8 cellular contexts compared by ENCODE assay signal in the genomic region with DNA sequence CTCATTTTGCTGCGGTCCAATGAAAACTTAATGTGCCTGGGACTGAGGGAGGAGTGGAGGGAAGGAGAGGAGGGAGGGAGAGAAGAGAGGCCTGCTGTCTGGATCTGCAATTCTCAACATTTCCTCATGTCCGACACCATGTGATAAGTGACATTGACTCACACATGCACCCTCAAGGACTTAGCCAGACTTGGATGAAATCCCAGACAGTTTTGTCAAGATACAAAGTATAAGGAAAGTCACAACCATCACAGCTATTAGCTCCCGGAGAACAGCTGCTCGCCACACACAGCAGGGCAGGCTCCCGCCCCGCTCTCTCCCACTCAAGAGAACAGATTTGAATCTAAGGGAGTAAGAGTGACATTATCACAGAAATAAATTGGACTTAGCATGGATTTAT. TPM values are rescaled to one million over a fixed set of nuclear protein-coding genes. Genes with fewer than 3 reads are reported as not detected.
DNase-seq lines count a peak whose midpoint lies in the region; ATAC-seq and TF ChIP-seq lines count a peak whose summit lies in the region.

No MANE protein-coding gene starts in this region.

- peak; percentile 60 for DNase-seq in NCI-H1092 (lab: John Stamatoyannopoulos, UW)
- DNase-seq in mammary epithelial cell, result peak; percentile 26
- DNase-seq in lower lobe of right lung, result no peak
- DNase-seq in transverse colon, result no peak
- DNase-seq in OCI-LY7 (ENCODE audit: low spot score), result no peak
- DNase-seq in NCI-H345 (lab: John Stamatoyannopoulos, UW), result no peak

- CTCF ChIA-PET in mammary epithelial cell (lab: Charles Lee; ENCODE audit: low non-redundant PET) (interaction anchor here (0.6 kb wide), 1 partner anchor 260 kb away, joined by 5 read pairs; no protein-coding TSS in a partner anchor), OCI-LY7 (lab: Charles Lee; ENCODE audit: unreplicated experiment) (no interaction called here)

- peak; percentile 82 to 84 for ATAC-seq in lower lobe of right lung
- ATAC-seq in GM18909 (IDR thresholded peaks at IDR 0.05; ENCODE audit: poor library complexity, unreplicated experiment), result no peak
- ATAC-seq in HG03135 (IDR thresholded peaks at IDR 0.05; ENCODE audit: unreplicated experiment), result no peak

- 55% methylated on average over 6 of the region's 6 CpGs for WGBS in mammary epithelial cell (ENCODE audit: low coverage, missing lambda C conversion rate)
- 20 to 62% methylated on average over 2 to 6 of the region's 6 CpGs for WGBS in transverse colon (ENCODE audit: low coverage in 1 of 2), 2 donors

- H3K4me1 ChIP-seq in mammary epithelial cell (ENCODE audit: insufficient read depth, low read length) (peaks cover 12% of the 10 kb centered on the region), lower lobe of right lung (peaks cover 28% of the 10 kb centered on the region), transverse colon (peaks cover 0 to 21% (median 14%) of the 10 kb centered on the region in 4 donors), OCI-LY7 (ENCODE audit: insufficient read depth, low read length, poor library complexity, severe bottlenecking) (peaks cover 7% of the 10 kb centered on the region)

- BruUV-seq in mammary epithelial cell (replicated peaks; lab: Mats Ljungman, UMichigan) (no TSS peak), OCI-LY7 (replicated peaks; lab: Mats Ljungman, UMichigan) (no TSS peak)

- H3K4me3 ChIP-seq in mammary epithelial cell (replicated peaks in 1 of 3; ENCODE audit: insufficient read depth in 1 of 3, low read depth in 2 of 3, low read length in 3 of 3) (no peak overlapping the region), lower lobe of right lung (no peak overlapping the region), transverse colon (no peak overlapping the region), OCI-LY7 (ENCODE audit: low read depth, low read length, poor library complexity, severe bottlenecking) (no peak overlapping the region)

- H3K9me2 ChIP-seq in OCI-LY7 (ENCODE audit: insufficient read depth, low read length), result no peaks in the 10 kb centered on the region

- dilution Hi-C loops in mammary epithelial cell (cut with HindIII; ENCODE audit: low sequenced_read_pairs), result no loop called here

- no peak for TF ChIP-seq POLR2A in transverse colon (IDR thresholded peaks at IDR 0.05)

- no peaks in the 10 kb centered on the region for H3K79me2 ChIP-seq in mammary epithelial cell (ENCODE audit: insufficient read depth, low read length)
- H3K79me2 ChIP-seq in OCI-LY7 (ENCODE audit: insufficient read depth, low read depth, low read length), result no peaks in the 10 kb centered on the region

- in situ Hi-C loops in mammary epithelial cell (cut with MboI; ENCODE audit: low sequenced_read_pairs in 2 of 2), result no loop called here
- in situ Hi-C loops in transverse colon (cut with MboI; ENCODE audit: low pct_ligation_motif_present in 1 of 4, low pct_unique_long_range_greater_than_20kb in 1 of 4, low sequenced_read_pairs in 3 of 4), result no loop called here

- H4K20me1 ChIP-seq in mammary epithelial cell (ENCODE audit: insufficient read depth, low read length), result no peaks in the 10 kb centered on the region
- H4K20me1 ChIP-seq in OCI-LY7 (ENCODE audit: insufficient read depth, low read length), result no peaks in the 10 kb centered on the region

- no peaks in the 10 kb centered on the region for H3K27me3 ChIP-seq in mammary epithelial cell (ENCODE audit: insufficient read depth, low read length)
- H3K27me3 ChIP-seq in lower lobe of right lung (ENCODE audit: low read depth), result no peaks in the 10 kb centered on the region
- H3K27me3 ChIP-seq in transverse colon, result no peaks in the 10 kb centered on the region

- TF ChIP-seq CTCF in mammary epithelial cell (conservative IDR thresholded peaks at IDR 0.05 in 1 of 2, IDR thresholded peaks at IDR 0.05 in 1 of 2; ENCODE audit: extremely low read depth in 1 of 2, insufficient read depth in 1 of 2, low read depth in 1 of 2, low read length in 2 of 2), result no peak
- no peak for TF ChIP-seq CTCF in lower lobe of right lung (IDR thresholded peaks at IDR 0.05)
- no peak for TF ChIP-seq CTCF in transverse colon (IDR thresholded peaks at IDR 0.05)
- TF ChIP-seq CTCF in OCI-LY7 (conservative IDR thresholded peaks at IDR 0.05; ENCODE audit: low read length), result no peak

- no peak overlapping the region for H3K4me2 ChIP-seq in mammary epithelial cell (ENCODE audit: insufficient read depth, low read depth, low read length)
- H3K4me2 ChIP-seq in OCI-LY7 (ENCODE audit: low read length), result no peak overlapping the region

- no peak overlapping the region for H2AFZ ChIP-seq in mammary epithelial cell (ENCODE audit: low read depth, low read length)
- no peak overlapping the region for H2AFZ ChIP-seq in OCI-LY7 (ENCODE audit: low read length)

- intact Hi-C loops in mammary epithelial cell (cut with micrococcal nuclease) (no loop called here), lower lobe of right lung (cut with DNase I) (no loop called here), transverse colon (cut with DNase I; ENCODE audit: low total_unique reads) (loop anchor here (5.0 kb wide), 1 partner anchor 1544 kb away; no protein-coding TSS in a partner anchor), OCI-LY7 (cut with micrococcal nuclease; ENCODE audit: unreplicated experiment) (no loop called here)

- H3K27ac ChIP-seq in mammary epithelial cell (ENCODE audit: insufficient read depth, low read depth, low read length), result no peak overlapping the region
- H3K27ac ChIP-seq in lower lobe of right lung, result peak overlapping the region; percentile 20
- peak overlapping the region; percentile 40 to 73 (median 58) for H3K27ac ChIP-seq in transverse colon
- H3K27ac ChIP-seq in OCI-LY7 (ENCODE audit: low read depth, low read length, poor library complexity, severe bottlenecking), result no peak overlapping the region

- POLR2A ChIA-PET in OCI-LY7 (lab: Charles Lee), result no interaction called here

- H3K36me3 ChIP-seq in mammary epithelial cell (ENCODE audit: insufficient read depth, low read length), result no peaks in the 10 kb centered on the region
- peaks cover 18% of the 10 kb centered on the region for H3K36me3 ChIP-seq in lower lobe of right lung
- no peaks in the 10 kb centered on the region for H3K36me3 ChIP-seq in transverse colon
- no peaks in the 10 kb centered on the region for H3K36me3 ChIP-seq in OCI-LY7 (ENCODE audit: insufficient read depth, low read length)

- H3K9me3 ChIP-seq in mammary epithelial cell (replicated peaks; ENCODE audit: insufficient read depth, low read length) (no peaks in the 10 kb centered on the region), lower lobe of right lung (no peaks in the 10 kb centered on the region), transverse colon (no peaks in the 10 kb centered on the region), OCI-LY7 (ENCODE audit: low read length) (no peaks in the 10 kb centered on the region)

- no peak overlapping the region for H3K9ac ChIP-seq in mammary epithelial cell (ENCODE audit: insufficient read depth, low read length)

- TF ChIP-seq EP300 in transverse colon (IDR thresholded peaks at IDR 0.05; ENCODE audit: low read depth), result no peak

RNA-seq across cellular contexts. Expression of gene DNAL4, which starts 5.5 kb away (rescaled TPM):
- total RNA-seq in mammary epithelial cell (10 to 100 TPM; 12.6 to 13.5 TPM), lower lobe of right lung (21.3 TPM), transverse colon (10 to 100 TPM; 13.8 to 39.0 (median 19.3) TPM), OCI-LY7 (2022) (6.4 and 6.6 TPM in 2 replicates)
- polyA plus RNA-seq in mammary epithelial cell, result 11.4 TPM
- 3.4 TPM for polyA minus RNA-seq in mammary epithelial cell
- total RNA-seq in OCI-LY7 (2014; rRNA removed; shearing (Covaris generic)), result 6.8 and 7.1 TPM in 2 replicates

RNA-seq across cellular contexts. Expression of gene SUN2, which starts 32.6 kb away (rescaled TPM):
- total RNA-seq in mammary epithelial cell, result 100 to 1,000 TPM in 1 of 2 donors, 10 to 100 TPM in 1; 70.3 to 106 TPM
- polyA plus RNA-seq in mammary epithelial cell, result 39.1 TPM
- 142 TPM for polyA minus RNA-seq in mammary epithelial cell
- 209 TPM for total RNA-seq in lower lobe of right lung
- total RNA-seq in transverse colon, result 100 to 1,000 TPM; 168 to 523 (median 216) TPM
- 59.1 and 67.6 TPM in 2 replicates for total RNA-seq in OCI-LY7 (2014; rRNA removed; shearing (Covaris generic))
- 80.2 and 95.7 TPM in 2 replicates for total RNA-seq in OCI-LY7 (2022)

RNA-seq across cellular contexts. Expression of gene NPTXR, which starts 55.4 kb away (rescaled TPM):
- 1 to 10 TPM; 1.3 to 3.5 TPM for total RNA-seq in mammary epithelial cell
- polyA plus RNA-seq in mammary epithelial cell, result 1.1 TPM
- polyA minus RNA-seq in mammary epithelial cell, result 2.9 TPM
- 5.1 TPM for total RNA-seq in lower lobe of right lung
- total RNA-seq in transverse colon, result 10 to 100 TPM in 1 of 4 donors, 1 to 10 TPM in 2, under 1 TPM in 1; 0.75 to 27.9 (median 1.8) TPM
- not detected in 2 replicates for total RNA-seq in OCI-LY7 (2014; rRNA removed; shearing (Covaris generic))
- 0.08 and 0.11 TPM in 2 replicates for total RNA-seq in OCI-LY7 (2022)

Comparison
In these comparisons a context has a peak if more than half of its experiments do, and no peak if none do; other contexts are left out.
1. DNase-seq: peak in NCI-H1092 (single experiment) and mammary epithelial cell (single experiment); none in lower lobe of right lung (single experiment), transverse colon (single experiment), OCI-LY7 (single experiment) and NCI-H345 (single experiment).
2. H3K27ac ChIP-seq: peak in lower lobe of right lung (single experiment) and transverse colon (4 of 4); none in mammary epithelial cell (single experiment) and OCI-LY7 (single experiment).
3. ATAC-seq: peak in lower lobe of right lung (2 of 2); none in GM18909 (single experiment) and HG03135 (single experiment).